In genomic region chr12:51368640-51369517, GRCh38 we compare ENCODE assay signal across 1 cellular context.
TF ChIP-seq lines count a peak whose summit lies in the region.

No MANE protein-coding gene starts in this region.

TF ChIP-seq in GM23338, 12 proteins besides CTCF, POLR2A, EP300 and RAD21 (continued from another document):
- no peak for TF ChIP-seq REST (IDR thresholded peaks at IDR 0.05; ENCODE audit: unreplicated experiment)
